In the genomic region with DNA sequence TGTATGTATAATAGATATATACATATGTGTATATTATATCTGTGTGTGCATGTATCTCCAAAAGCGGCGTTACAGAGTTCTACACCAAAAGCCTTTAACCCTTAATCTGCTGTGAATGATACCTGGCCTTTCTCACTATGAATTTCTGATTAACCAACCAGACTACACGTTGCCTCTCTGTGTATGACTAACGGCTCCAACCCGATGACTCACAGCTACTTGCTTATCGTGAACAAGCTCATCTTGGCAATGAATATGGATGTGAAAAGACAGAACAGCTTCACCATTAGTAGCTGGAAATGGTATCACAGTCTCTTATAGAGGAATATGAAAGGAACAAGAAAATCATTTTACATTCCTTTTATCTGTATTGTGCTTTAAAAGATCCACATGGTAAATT, we compare ENCODE assay signal across 11 cellular contexts. TPM values are rescaled to one million over a fixed set of nuclear protein-coding genes. Genes with fewer than 3 reads are reported as not detected.
A peak's percentile ranks its signal among the peaks of the same experiment; 100 is the strongest.
DNase-seq lines count a peak whose midpoint lies in the region; ATAC-seq and TF ChIP-seq lines count a peak whose summit lies in the region.
"Had no signal": no experiment of that assay in that cellular context is flagged by ENCODE, and none has a peak within 500 bp of the region (broad histone marks: within the 10 kb centered on the region; RNA-seq: fewer than 3 reads in every experiment).

No MANE protein-coding gene starts in this region.

- H3K4me3 ChIP-seq in cardiac fibroblast (replicated peaks in 1 of 2; ENCODE audit: low read depth in 2 of 2, low read length in 2 of 2) = no peak overlapping the region

- peaks cover 24% of the 10 kb centered on the region for H3K9me3 Mint-ChIP-seq in T-helper 2 cell treated with Interferon-gamma antibody and Interleukin-4, amounts not matched to agents 5 μg/mL and 100 μg/mL, for 36 hours
- H3K9me3 Mint-ChIP-seq: CD4-positive, alpha-beta T cell had no signal

- ATAC-seq in GM19455 (IDR thresholded peaks at IDR 0.05; ENCODE audit: unreplicated experiment) (no peak), HG03095 (IDR thresholded peaks at IDR 0.05; ENCODE audit: unreplicated experiment) (no peak)

- H3K4me1 Mint-ChIP-seq in T-helper 2 cell treated with Interferon-gamma antibody and Interleukin-4, amounts not matched to agents 5 μg/mL and 100 μg/mL, for 36 hours (ENCODE audit: low read depth) = no peaks in the 10 kb centered on the region
- H3K4me1 Mint-ChIP-seq: activated naive CD4-positive, alpha-beta T cell treated with anti-CD3 and anti-CD28 coated beads, Interleukin-2, amount 50 U/mL, for 24 hours had no signal

- TF ChIP-seq CTCF in cardiac fibroblast (IDR thresholded peaks at IDR 0.05; ENCODE audit: low read depth, low read length) = no peak

- DNase-seq in AG08396 (ENCODE audit: low spot score) (peak; percentile 67), M059J (ENCODE audit: low read depth) (peak; percentile 82), cardiac fibroblast (ENCODE audit: low read depth in 2 of 2) (peak; percentile 86 to 88), kidney tubule cell (ENCODE audit: low spot score) (peak; percentile 81), iPS-NIHi7 (ENCODE audit: extremely low spot score) (no peak)
- no peak for DNase-seq in T-helper 2 cell treated with Interferon-gamma antibody and Interleukin-4, amounts not matched to agents 5 μg/mL and 100 μg/mL, for 36 hours (ENCODE audit: low spot score)
- DNase-seq: CD4-positive, alpha-beta T cell; NCI-H1092 had no signal

- no peaks in the 10 kb centered on the region for H3K27me3 Mint-ChIP-seq in T-helper 2 cell treated with Interferon-gamma antibody and Interleukin-4, amounts not matched to agents 5 μg/mL and 100 μg/mL, for 36 hours (ENCODE audit: low read depth)
- H3K27me3 Mint-ChIP-seq: activated naive CD4-positive, alpha-beta T cell treated with anti-CD3 and anti-CD28 coated beads, Interleukin-2, amount 50 U/mL, for 24 hours; CD4-positive, alpha-beta T cell had no signal

- H3K4me3 Mint-ChIP-seq in T-helper 2 cell treated with Interferon-gamma antibody and Interleukin-4, amounts not matched to agents 5 μg/mL and 100 μg/mL, for 36 hours = no peak overlapping the region
- H3K4me3 Mint-ChIP-seq: activated naive CD4-positive, alpha-beta T cell treated with anti-CD3 and anti-CD28 coated beads, Interleukin-2, amount 50 U/mL, for 24 hours; CD4-positive, alpha-beta T cell had no signal

- H3K36me3 Mint-ChIP-seq in T-helper 2 cell treated with Interferon-gamma antibody and Interleukin-4, amounts not matched to agents 5 μg/mL and 100 μg/mL, for 36 hours (ENCODE audit: low read depth) = no peaks in the 10 kb centered on the region
- H3K36me3 Mint-ChIP-seq: activated naive CD4-positive, alpha-beta T cell treated with anti-CD3 and anti-CD28 coated beads, Interleukin-2, amount 50 U/mL, for 24 hours had no signal

- H3K27ac Mint-ChIP-seq in T-helper 2 cell treated with Interferon-gamma antibody and Interleukin-4, amounts not matched to agents 5 μg/mL and 100 μg/mL, for 36 hours = no peak overlapping the region
- H3K27ac Mint-ChIP-seq: activated naive CD4-positive, alpha-beta T cell treated with anti-CD3 and anti-CD28 coated beads, Interleukin-2, amount 50 U/mL, for 24 hours; CD4-positive, alpha-beta T cell had no signal

RNA-seq across cellular contexts. Expression of a gene that starts 23.8 kb away (rescaled TPM):
- not detected in 2 replicates for total RNA-seq in M059J (2014; rRNA removed; shearing (Covaris generic))
- total RNA-seq: CD4-positive, alpha-beta T cell had no signal

Comparison
In these comparisons a context has a peak if more than half of its experiments do, and no peak if none do; other contexts are left out.
1. DNase-seq: peak in AG08396 (single experiment), M059J (single experiment), cardiac fibroblast (2 of 2) and kidney tubule cell (single experiment); none in T-helper 2 cell treated with Interferon-gamma antibody and Interleukin-4, amounts not matched to agents 5 μg/mL and 100 μg/mL, for 36 hours (single experiment) and iPS-NIHi7 (single experiment).